ENCODE assay signal across 8 cellular contexts in genomic region chr13:102845289-102845629, GRCh38. TPM values are rescaled to one million over a fixed set of nuclear protein-coding genes. Genes with fewer than 3 reads are reported as not detected.
DNase-seq lines count a peak whose midpoint lies in the region; ATAC-seq, FAIRE-seq and TF ChIP-seq lines count a peak whose summit lies in the region.

No MANE protein-coding gene starts in this region.

- FAIRE-seq in GM12878 (lab: Jason Lieb, UNC), result no peak

- no peak for TF ChIP-seq POLR2A in GM12878 (IDR thresholded peaks at IDR 0.05; ENCODE audit: low read depth, low read length)

- CTCF ChIA-PET in GM12878 (lab: Yijun Ruan, JAX), result interaction anchor here (0.8 to 5.4 kb wide), 9 partner anchors 16 to 266 kb away, joined by 3 to 106 read pairs (median 9); partner anchors contain the start of genes BIVM, POGLUT2 and TPP2

- peak overlapping the region; percentile 98 for H3K9ac ChIP-seq in GM12878 (ENCODE audit: control insufficient read depth, insufficient read depth, low read length)

- TF ChIP-seq EP300 in GM12878 (IDR thresholded peaks at IDR 0.05; ENCODE audit: borderline replicate concordance in 1 of 2, control insufficient read depth in 1 of 2, low read depth in 2 of 2, low read length in 2 of 2), result no peak

- H3K4me3 ChIP-seq in GM12878, result peak overlapping the region; percentile 98

- no peaks in the 10 kb centered on the region for H3K27me3 ChIP-seq in GM12878 (replicated peaks in 1 of 2; ENCODE audit: control insufficient read depth in 2 of 2, insufficient read depth in 2 of 2, low read length in 1 of 2)

- WGBS in GM12878 (ENCODE audit: insufficient coverage, insufficient replicate concordance, low lambda C conversion rate, missing lambda C conversion rate), result 1% methylated on average over 13 of the region's 13 CpGs

- SMC1A ChIA-PET in GM12878 (lab: Charles Lee; ENCODE audit: uncharacterized antibody, unreplicated experiment), result interaction anchor here (1.0 to 3.0 kb wide), 9 partner anchors 10 to 273 kb away, joined by 3 to 53 read pairs (median 4); partner anchors contain the start of gene TPP2

- peak overlapping the region; percentile 96 for H3K27ac Mint-ChIP-seq in memory B cell

- no peaks in the 10 kb centered on the region for H4K20me1 ChIP-seq in GM12878 (ENCODE audit: control insufficient read depth, insufficient read depth)

- H3K9me3 ChIP-seq in GM12878 (replicated peaks; ENCODE audit: control insufficient read depth, insufficient read depth, low read length), result no peaks in the 10 kb centered on the region

- peak overlapping the region; percentile 54 for H2AFZ ChIP-seq in GM12878 (ENCODE audit: control insufficient read depth, low read depth, low read length)

- peaks cover 47% of the 10 kb centered on the region for H3K79me2 ChIP-seq in GM12878 (ENCODE audit: control insufficient read depth, insufficient read depth, low read length)

- H3K27ac ChIP-seq in GM12878 (ENCODE audit: control insufficient read depth, insufficient read depth), result peak overlapping the region; percentile 96

- no peak for TF ChIP-seq CTCF in GM12878 (IDR thresholded peaks at IDR 0.05 in 2 of 3, conservative IDR thresholded peaks at IDR 0.05 in 1 of 3; ENCODE audit: control insufficient read depth in 2 of 3, extremely low read depth in 1 of 3, insufficient read depth in 1 of 3, low read depth in 3 of 3, low read length in 3 of 3)

- H3K4me1 ChIP-seq in GM12878 (ENCODE audit: control insufficient read depth, insufficient read depth, low read length), result peaks cover 3% of the 10 kb centered on the region; the same call in 1 of the 2 replicates

- in situ Hi-C loops in GM12878 (cut with MboI), result loop anchor here (5.0 kb wide), 1 partner anchor 248 kb away; the partner anchor contains the start of gene TPP2

- intact Hi-C loops in GM12878 (cut with micrococcal nuclease; ENCODE audit: unreplicated experiment), result loop anchor here (1.0 to 5.0 kb wide), 4 partner anchors 72 to 253 kb away; partner anchors contain the start of genes TEX30 and TPP2

- H3K9me3 Mint-ChIP-seq in activated T-cell treated with anti-CD3 and anti-CD28 coated beads, Interleukin-2, amount 50 U/mL, for 4 hours, result no peaks in the 10 kb centered on the region
- no peaks in the 10 kb centered on the region for H3K9me3 Mint-ChIP-seq in memory B cell

- no peaks in the 10 kb centered on the region for H3K27me3 Mint-ChIP-seq in activated T-cell treated with anti-CD3 and anti-CD28 coated beads, Interleukin-2, amount 50 U/mL, for 4 hours (ENCODE audit: low read depth)
- H3K27me3 Mint-ChIP-seq in memory B cell, result no peaks in the 10 kb centered on the region

- H3K4me1 Mint-ChIP-seq in activated T-cell treated with anti-CD3 and anti-CD28 coated beads, Interleukin-2, amount 50 U/mL, for 4 hours (ENCODE audit: low read depth), result peaks cover 33% of the 10 kb centered on the region
- H3K4me1 Mint-ChIP-seq in memory B cell, result peaks cover 21% of the 10 kb centered on the region

- ATAC-seq in activated T-cell treated with anti-CD3 and anti-CD28 coated beads, Interleukin-2, amount 50 U/mL, for 4 hours, result peak; percentile 17 to 29
- ATAC-seq in HG03354 (IDR thresholded peaks at IDR 0.05; ENCODE audit: poor library complexity, severe bottlenecking, unreplicated experiment) (peak; percentile 29), GM12878 (peak; percentile 33), memory B cell (ENCODE audit: low read depth) (peak; percentile 36)

- H3K4me3 Mint-ChIP-seq in activated T-cell treated with anti-CD3 and anti-CD28 coated beads, Interleukin-2, amount 50 U/mL, for 4 hours, result peak overlapping the region; percentile 99
- peak overlapping the region; percentile 92 for H3K4me3 Mint-ChIP-seq in memory B cell

- H3K4me2 ChIP-seq in GM12878 (ENCODE audit: control insufficient read depth, insufficient read depth), result peak overlapping the region; percentile 96

- POLR2A ChIA-PET in GM12878 (lab: Charles Lee), result interaction anchor here (0.6 to 4.8 kb wide), 6 partner anchors 27 to 251 kb away, joined by 3 to 81 read pairs (median 3); partner anchors contain the start of genes TEX30 and TPP2

- peaks cover 0 to 4% of the 10 kb centered on the region in 2 experiments; a peak in 2 of 4 replicates for H3K36me3 ChIP-seq in GM12878 (ENCODE audit: control insufficient read depth in 2 of 2, insufficient read depth in 2 of 2, low read length in 1 of 2)

- peaks cover 2% of the 10 kb centered on the region for H3K36me3 Mint-ChIP-seq in activated T-cell treated with anti-CD3 and anti-CD28 coated beads, Interleukin-2, amount 50 U/mL, for 4 hours (ENCODE audit: insufficient read depth)
- H3K36me3 Mint-ChIP-seq in memory B cell, result no peaks in the 10 kb centered on the region

- RAD21 ChIA-PET in GM12878 (lab: Charles Lee; ENCODE audit: unreplicated experiment), result interaction anchor here (0.8 to 3.6 kb wide), 9 partner anchors 25 to 253 kb away, joined by 3 to 32 read pairs (median 6); partner anchors contain the start of genes TEX30 and TPP2

- TSS peak; percentile 91 for BruUV-seq in GM12878 (replicated peaks; lab: Mats Ljungman, UMichigan)

- peak; percentile 8 for DNase-seq in activated T-cell treated with anti-CD3 and anti-CD28 coated beads, Interleukin-2, amount 50 U/mL, for 4 hours
- no peak for DNase-seq in activated T-cell treated with anti-CD3 and anti-CD28 coated beads, Interleukin-2, amount 50 U/mL, for 48 hours
- DNase-seq in GM12878 (ENCODE audit: low read depth, low spot score), result no peak
- no peak for DNase-seq in memory B cell (ENCODE audit: low spot score in 2 of 2)
- no peak for DNase-seq in NOMO-1 treated with DMSO at 0.1 percent for 48 hours (lab: John Stamatoyannopoulos, UW; ENCODE audit: unreplicated experiment)
- no peak for DNase-seq in cortex of kidney (lab: John Stamatoyannopoulos, UW)
- DNase-seq in stimulated activated CD4-positive, alpha-beta T cell treated with anti-CD3 and anti-CD28 coated beads, Interleukin-1b, Interleukin-23, amount 100 ng/mL, for 48 hours, result no peak

- no peak for TF ChIP-seq RAD21 in GM12878 (IDR thresholded peaks at IDR 0.05; ENCODE audit: insufficient read depth, low read depth, low read length)

RNA-seq across cellular contexts. Expression of gene ERCC5, which starts 0.6 kb away (rescaled TPM):
- 10 to 100 TPM; 32.1 to 34.9 (median 33.7) TPM for total RNA-seq in activated T-cell treated with anti-CD3 and anti-CD28 coated beads, Interleukin-2, amount 50 U/mL, for 4 hours
- 108 and 114 TPM in 2 replicates for total RNA-seq in GM12878 (2013; cell fraction: nucleolus; rRNA removed)
- total RNA-seq in GM12878 (2014; rRNA removed), result 42.0 and 53.0 TPM in 2 replicates
- total RNA-seq in GM12878 (2014; rRNA removed; fragmentation: Illumina TruSeq; extraction: Trizol), result 58.9 and 62.8 TPM in 2 replicates
- total RNA-seq in GM12878 (2021), result 38.6 and 39.1 TPM in 2 replicates
- polyA plus RNA-seq in GM12878 (2011; ENCODE audit: low read depth), result 18.9 TPM
- 44.5 and 58.3 TPM in 2 replicates for polyA plus RNA-seq in GM12878 (2011; rRNA removed)
- polyA plus RNA-seq in GM12878 (2011; cell fraction: cytosol; rRNA removed), result 20.4 and 24.8 TPM in 2 replicates
- 78.2 and 96.2 TPM in 2 replicates for polyA plus RNA-seq in GM12878 (2011; cell fraction: nucleus; rRNA removed)
- 30.0 and 48.1 TPM in 2 replicates for polyA plus RNA-seq in GM12878 (2012)
- polyA plus RNA-seq in GM12878 (2014; fragmentation: Illumina TruSeq; extraction: Trizol), result 59.2 and 67.2 TPM in 2 replicates
- 10 to 100 TPM; 11.7 to 24.3 TPM for polyA plus RNA-seq in GM12878 (2014; fragmentation: Nextera tagmentation; extraction: Ambion mirVana)
- polyA plus RNA-seq in GM12878 (2014; rRNA removed), result 43.9 and 47.0 TPM in 2 replicates
- polyA plus RNA-seq in GM12878 (2016; fragmentation: Nextera tagmentation; extraction: Ambion mirVana), result 10 to 100 TPM; 38.3 to 41.2 TPM
- polyA minus RNA-seq in GM12878 (2011; rRNA and poly(A)+ RNA removed), result 21.5 and 22.9 TPM in 2 replicates
- 14.2 and 18.8 TPM in 2 replicates for polyA minus RNA-seq in GM12878 (2011; cell fraction: cytosol; rRNA and poly(A)+ RNA removed)
- 43.6 and 49.2 TPM in 2 replicates for polyA minus RNA-seq in GM12878 (2011; cell fraction: nucleus; rRNA and poly(A)+ RNA removed)

RNA-seq across cellular contexts. Expression of gene BIVM, which starts 46.3 kb away (rescaled TPM):
- total RNA-seq in activated T-cell treated with anti-CD3 and anti-CD28 coated beads, Interleukin-2, amount 50 U/mL, for 4 hours, result 1 to 10 TPM; 6.2 to 8.9 (median 7.3) TPM
- 61.5 and 69.6 TPM in 2 replicates for total RNA-seq in GM12878 (2013; cell fraction: nucleolus; rRNA removed)
- total RNA-seq in GM12878 (2014; rRNA removed), result 15.5 and 17.4 TPM in 2 replicates
- total RNA-seq in GM12878 (2014; rRNA removed; fragmentation: Illumina TruSeq; extraction: Trizol), result 14.2 and 15.7 TPM in 2 replicates
- total RNA-seq in GM12878 (2021), result 12.7 and 14.6 TPM in 2 replicates
- 5.5 TPM for polyA plus RNA-seq in GM12878 (2011; ENCODE audit: low read depth)
- 20.1 and 29.7 TPM in 2 replicates for polyA plus RNA-seq in GM12878 (2011; rRNA removed)
- 6.3 and 6.8 TPM in 2 replicates for polyA plus RNA-seq in GM12878 (2011; cell fraction: cytosol; rRNA removed)
- 19.9 and 26.6 TPM in 2 replicates for polyA plus RNA-seq in GM12878 (2011; cell fraction: nucleus; rRNA removed)
- polyA plus RNA-seq in GM12878 (2012), result 9.7 and 9.8 TPM in 2 replicates
- polyA plus RNA-seq in GM12878 (2014; fragmentation: Illumina TruSeq; extraction: Trizol), result 13.9 and 19.4 TPM in 2 replicates
- 1 to 10 TPM; 3.4 to 5.4 TPM for polyA plus RNA-seq in GM12878 (2014; fragmentation: Nextera tagmentation; extraction: Ambion mirVana)
- polyA plus RNA-seq in GM12878 (2014; rRNA removed), result 15.9 and 17.9 TPM in 2 replicates
- polyA plus RNA-seq in GM12878 (2016; fragmentation: Nextera tagmentation; extraction: Ambion mirVana), result 10 to 100 TPM; 13.3 to 13.9 TPM
- 5.1 and 6.2 TPM in 2 replicates for polyA minus RNA-seq in GM12878 (2011; rRNA and poly(A)+ RNA removed)
- 2.1 and 5.3 TPM in 2 replicates for polyA minus RNA-seq in GM12878 (2011; cell fraction: cytosol; rRNA and poly(A)+ RNA removed)
- polyA minus RNA-seq in GM12878 (2011; cell fraction: nucleus; rRNA and poly(A)+ RNA removed), result 12.1 and 18.9 TPM in 2 replicates

RNA-seq across cellular contexts. Expression of gene POGLUT2, which starts 46.5 kb away (rescaled TPM):
- total RNA-seq in activated T-cell treated with anti-CD3 and anti-CD28 coated beads, Interleukin-2, amount 50 U/mL, for 4 hours, result 1 to 10 TPM; 3.2 to 5.7 (median 4.7) TPM
- total RNA-seq in GM12878 (2013; cell fraction: nucleolus; rRNA removed), result 11.3 and 13.9 TPM in 2 replicates
- total RNA-seq in GM12878 (2014; rRNA removed) (8.0 and 9.0 TPM in 2 replicates), GM12878 (2014; rRNA removed; fragmentation: Illumina TruSeq; extraction: Trizol) (7.1 and 7.7 TPM in 2 replicates), GM12878 (2021) (6.4 and 7.0 TPM in 2 replicates)
- 2.3 TPM for polyA plus RNA-seq in GM12878 (2011; ENCODE audit: low read depth)
- polyA plus RNA-seq in GM12878 (2011; rRNA removed) (8.7 and 12.2 TPM in 2 replicates), GM12878 (2014; fragmentation: Illumina TruSeq; extraction: Trizol) (6.3 and 13.5 TPM in 2 replicates), GM12878 (2014; fragmentation: Nextera tagmentation; extraction: Ambion mirVana) (1 to 10 TPM; 2.9 to 6.3 TPM), GM12878 (2014; rRNA removed) (6.1 and 9.7 TPM in 2 replicates), GM12878 (2016; fragmentation: Nextera tagmentation; extraction: Ambion mirVana) (10 to 100 TPM; 10.0 to 11.3 TPM)
- polyA plus RNA-seq in GM12878 (2011; cell fraction: cytosol; rRNA removed), result 5.4 and 5.5 TPM in 2 replicates
- 6.1 and 7.6 TPM in 2 replicates for polyA plus RNA-seq in GM12878 (2011; cell fraction: nucleus; rRNA removed)
- 3.5 and 4.0 TPM in 2 replicates for polyA plus RNA-seq in GM12878 (2012)
- 3.7 and 3.9 TPM in 2 replicates for polyA minus RNA-seq in GM12878 (2011; rRNA and poly(A)+ RNA removed)
- 2.8 and 3.1 TPM in 2 replicates for polyA minus RNA-seq in GM12878 (2011; cell fraction: cytosol; rRNA and poly(A)+ RNA removed)
- 5.1 and 10.8 TPM in 2 replicates for polyA minus RNA-seq in GM12878 (2011; cell fraction: nucleus; rRNA and poly(A)+ RNA removed)
